Comparison of ENCODE assay signal across 23 cellular contexts in genomic region chr21:45331521-45332257, GRCh38. TPM values are rescaled to one million over a fixed set of nuclear protein-coding genes. Genes with fewer than 3 reads are reported as not detected.
A peak's percentile ranks its signal among the peaks of the same experiment; 100 is the strongest.
DNase-seq lines count a peak whose midpoint lies in the region; ATAC-seq, FAIRE-seq and TF ChIP-seq lines count a peak whose summit lies in the region.
"Had no signal": no experiment of that assay in that cellular context is flagged by ENCODE, and none has a peak within 500 bp of the region (broad histone marks: within the 10 kb centered on the region; RNA-seq: fewer than 3 reads in every experiment).

No MANE protein-coding gene starts in this region.

- DNase-seq in SK-N-SH (peak; percentile 70), HepG2 (ENCODE audit: low spot score) (no peak), sciatic nerve (ENCODE audit: low spot score) (peak; percentile 58), NCI-H1930 (lab: John Stamatoyannopoulos, UW) (no peak), putamen (ENCODE audit: low spot score) (no peak)
- DNase-seq: activated CD4-positive, alpha-beta T cell treated with anti-CD3 and anti-CD28 coated beads, Interleukin-2, amount 50 U/mL, for 48 hours; activated T-cell treated with anti-CD3 and anti-CD28 coated beads, Interleukin-2, amount 50 U/mL, for 4 hours; central memory CD4-positive, alpha-beta T cell; DMS 273 treated with DMSO at 0.1 percent for 48 hours; effector CD4-positive, alpha-beta T cell; GDM1; Kasumi-1; NCI-H1105; NCI-H82; PC-9; small intestine; testis had no signal

- H3K9me3 ChIP-seq in SK-N-SH (no peaks in the 10 kb centered on the region), HepG2 (ENCODE audit: low read length) (no peaks in the 10 kb centered on the region)
- H3K9me3 ChIP-seq: BLaER1 treated with 17β-estradiol and CSF1 and Interleukin-3, amounts not matched to agents 10 nM and 100 nM; testis had no signal

- POLR2A ChIA-PET in SK-N-SH (lab: Yijun Ruan, JAX) (no interaction called here), HepG2 (lab: Yijun Ruan, JAX) (no interaction called here)

- CTCF ChIA-PET in SK-N-SH (lab: Yijun Ruan, JAX) = interaction anchor here (0.6 kb wide), 1 partner anchor 101 kb away, joined by 3 read pairs; no protein-coding TSS in a partner anchor
- CTCF ChIA-PET in HepG2 (lab: Yijun Ruan, JAX; ENCODE audit: low intra/inter-chr PET ratio, low total read pairs) = no interaction called here

- peaks cover 9 to 21% of the 10 kb centered on the region in 2 experiments; a peak in 3 of 4 replicates for H3K4me1 ChIP-seq in SK-N-SH (ENCODE audit: control insufficient read depth in 1 of 2, insufficient read depth in 2 of 2, low read depth in 1 of 2, low read length in 1 of 2)
- H3K4me1 ChIP-seq in HepG2 (ENCODE audit: insufficient read depth, low read length) = peaks cover 74% of the 10 kb centered on the region

- ATAC-seq in SK-N-SH treated with all-trans-retinoic acid at 6 μM for 48 hours = no peak
- ATAC-seq in HepG2 = no peak
- ATAC-seq in sciatic nerve = no peak
- ATAC-seq in GM21360 (IDR thresholded peaks at IDR 0.05; ENCODE audit: unreplicated experiment) = no peak
- ATAC-seq: activated T-cell treated with anti-CD3 and anti-CD28 coated beads, Interleukin-2, amount 50 U/mL, for 4 hours had no signal

- 0 out of 2 replicates have a peak overlapping the region, but pooled peaks have one; percentile 62 for H3K9ac ChIP-seq in SK-N-SH
- H3K9ac ChIP-seq in HepG2 (ENCODE audit: insufficient read depth, low read depth, low read length) = no peak overlapping the region
- H3K9ac ChIP-seq: BLaER1 treated with 17β-estradiol and CSF1 and Interleukin-3, amounts not matched to agents 10 nM and 100 nM had no signal

- H2AFZ ChIP-seq in SK-N-SH (ENCODE audit: low read depth) (no peak overlapping the region), HepG2 (ENCODE audit: low read length) (no peak overlapping the region)
- H2AFZ ChIP-seq: PC-9 had no signal

- TF ChIP-seq CTCF in SK-N-SH (IDR thresholded peaks at IDR 0.05) = no peak
- no peak for TF ChIP-seq CTCF in VCaP (conservative IDR thresholded peaks at IDR 0.05)
- no peak for TF ChIP-seq CTCF in HepG2 (CRISPR knock-in tag; IDR thresholded peaks at IDR 0.05)

- WGBS in SK-N-SH (ENCODE audit: low lambda C conversion rate) = 80% methylated on average over 14 of the region's 22 CpGs
- 79% methylated on average over 21 of the region's 22 CpGs for WGBS in HepG2 (ENCODE audit: low lambda C conversion rate)

- H3K4me3 ChIP-seq in SK-N-SH (ENCODE audit: low read depth in 2 of 2, low read length in 1 of 2) = no peak overlapping the region
- no peak overlapping the region for H3K4me3 ChIP-seq in HepG2 (replicated peaks in 1 of 3; ENCODE audit: insufficient read depth in 1 of 3, low read depth in 2 of 3, low read length in 3 of 3)
- H3K4me3 ChIP-seq: BLaER1 treated with 17β-estradiol and CSF1 and Interleukin-3, amounts not matched to agents 10 nM and 100 nM; PC-9; testis had no signal

- in situ Hi-C loops in HepG2 (cut with HindIII; ENCODE audit: extremely low pct_ligation_motif_present, low pct_unique_long_range_greater_than_20kb) = no loop called here

- H3K4me2 ChIP-seq in SK-N-SH = no peak overlapping the region
- no peak overlapping the region for H3K4me2 ChIP-seq in HepG2 (ENCODE audit: low read depth, low read length)

- no peaks in the 10 kb centered on the region for H3K36me3 ChIP-seq in SK-N-SH (replicated peaks in 1 of 2; ENCODE audit: control insufficient read depth in 1 of 2, insufficient read depth in 2 of 2, low read length in 1 of 2)
- no peaks in the 10 kb centered on the region for H3K36me3 ChIP-seq in HepG2 (replicated peaks in 1 of 2; ENCODE audit: control insufficient read depth in 1 of 2, insufficient read depth in 2 of 2, low read length in 2 of 2)
- H3K36me3 ChIP-seq: BLaER1 treated with 17β-estradiol and CSF1 and Interleukin-3, amounts not matched to agents 10 nM and 100 nM had no signal

- H3K27ac ChIP-seq in SK-N-SH (ENCODE audit: low read depth in 2 of 2, low read length in 1 of 2) (peak overlapping the region in 1 of 2 experiments; percentile 94; a peak in 1 of 4 replicates), VCaP (peak overlapping the region; percentile 97), HepG2 (ENCODE audit: extremely low read length, insufficient read depth, low read length) (no peak overlapping the region)
- H3K27ac ChIP-seq: 22Rv1; BLaER1 treated with 17β-estradiol and CSF1 and Interleukin-3, amounts not matched to agents 10 nM and 100 nM; PC-9; testis had no signal

- TF ChIP-seq RAD21 in SK-N-SH (IDR thresholded peaks at IDR 0.05; ENCODE audit: low read length) (no peak), HepG2 (CRISPR knock-in tag; IDR thresholded peaks at IDR 0.05) (no peak)

- H3K9me2 ChIP-seq in SK-N-SH = no peaks in the 10 kb centered on the region

- H3K27me3 ChIP-seq in SK-N-SH (ENCODE audit: insufficient read depth) (no peaks in the 10 kb centered on the region), HepG2 (ENCODE audit: control insufficient read depth in 1 of 2, insufficient read depth in 2 of 2, low read length in 2 of 2) (no peaks in the 10 kb centered on the region)
- H3K27me3 ChIP-seq: testis had no signal

- FAIRE-seq in HepG2 (lab: Jason Lieb, UNC) = no peak
- FAIRE-seq: GM12891, small intestine had no signal

- BruUV-seq in HepG2 (replicated peaks; lab: Mats Ljungman, UMichigan) = no TSS peak

- TF ChIP-seq EP300 in SK-N-SH (IDR thresholded peaks at IDR 0.05; ENCODE audit: borderline replicate concordance in 1 of 2, low read depth in 1 of 2, low read length in 1 of 2) (no peak), HepG2 (IDR thresholded peaks at IDR 0.05; ENCODE audit: low read depth in 2 of 2, low read length in 2 of 2) (no peak), HepG2 (CRISPR knock-in tag; IDR thresholded peaks at IDR 0.05; ENCODE audit: borderline replicate concordance) (no peak)

- H4K20me1 ChIP-seq in SK-N-SH (ENCODE audit: insufficient read depth) (no peaks in the 10 kb centered on the region), HepG2 (ENCODE audit: insufficient read depth, low read length) (no peaks in the 10 kb centered on the region)

- intact Hi-C loops in HepG2 (cut with micrococcal nuclease; ENCODE audit: unreplicated experiment) = no loop called here
- intact Hi-C loops in sciatic nerve (cut with DNase I) = loop anchor here (5.0 kb wide), 1 partner anchor 594 kb away; no protein-coding TSS in a partner anchor

- no peak for TF ChIP-seq POLR2A in HepG2 (IDR thresholded peaks at IDR 0.05; ENCODE audit: insufficient read depth in 1 of 2, low read depth in 2 of 2, low read length in 2 of 2)

- H3K79me2 ChIP-seq in SK-N-SH (ENCODE audit: insufficient read depth) (no peaks in the 10 kb centered on the region), HepG2 (ENCODE audit: insufficient read depth, low read length) (no peaks in the 10 kb centered on the region)

- peaks cover 7% of the 10 kb centered on the region for H3F3A ChIP-seq in SK-N-SH (replicated peaks; ENCODE audit: insufficient read depth)

TF ChIP-seq in SK-N-SH treated with all-trans-retinoic acid at 6 μM for 48 hours, 23 proteins besides CTCF, POLR2A, EP300 and RAD21 (continues in another document):
- TF ChIP-seq GLIS3 (CRISPR knock-in tag; IDR thresholded peaks at IDR 0.05) (no peak), ESRRG (CRISPR knock-in tag; IDR thresholded peaks at IDR 0.05) (no peak)

TF ChIP-seq in HepG2, 621 proteins besides CTCF, POLR2A, EP300 and RAD21 (continues in another document):
- TF ChIP-seq ZNF512 (CRISPR knock-in tag; IDR thresholded peaks at IDR 0.05) = no peak
- no peak for TF ChIP-seq GATA4 (IDR thresholded peaks at IDR 0.05; ENCODE audit: borderline replicate concordance, low read depth)
- TF ChIP-seq REXO4 (CRISPR knock-in tag; IDR thresholded peaks at IDR 0.05; ENCODE audit: borderline replicate concordance) = no peak

RNA-seq across cellular contexts. Expression of gene POFUT2, which starts 44.0 kb away (rescaled TPM):
- polyA plus RNA-seq in SK-N-SH (2012; rRNA removed) (45.5 and 53.3 TPM in 2 replicates), HepG2 (2011; rRNA removed) (21.7 and 22.8 TPM in 2 replicates)
- polyA plus RNA-seq in SK-N-SH (2012; cell fraction: cytosol; rRNA removed) = 27.6 and 33.4 TPM in 2 replicates
- polyA plus RNA-seq in SK-N-SH (2012; cell fraction: nucleus; rRNA removed) = 208 and 214 TPM in 2 replicates
- total RNA-seq in HepG2 (2016; rRNA removed; fragmentation: Illumina TruSeq; extraction: Trizol) (9.8 and 24.0 TPM in 2 replicates), sciatic nerve (44.2 TPM)
- 2.9 and 4.1 TPM in 2 replicates for total RNA-seq in HepG2 (2016; cell fraction: cytosol; rRNA removed; fragmentation: Illumina TruSeq; extraction: Trizol; ENCODE audit: low read depth)
- total RNA-seq in HepG2 (2016; cell fraction: insoluble cytoplasmic fraction; rRNA removed; fragmentation: Illumina TruSeq; extraction: Trizol) = 8.5 and 20.1 TPM in 2 replicates
- total RNA-seq in HepG2 (2016; cell fraction: membrane; rRNA removed; fragmentation: Illumina TruSeq; extraction: Trizol) = 7.7 and 7.9 TPM in 2 replicates
- 29.0 and 30.4 TPM in 2 replicates for total RNA-seq in HepG2 (2016; cell fraction: nucleus; rRNA removed; fragmentation: Illumina TruSeq; extraction: Trizol)
- polyA plus RNA-seq in HepG2 (2011; cell fraction: cytosol; rRNA removed) = 14.9 and 16.0 TPM in 2 replicates
- polyA plus RNA-seq in HepG2 (2011; cell fraction: nucleus; rRNA removed) = 67.0 and 84.3 TPM in 2 replicates
- 25.3 and 34.5 TPM in 2 replicates for polyA plus RNA-seq in HepG2 (2012)
- 3.3 and 3.7 TPM in 2 replicates for polyA plus RNA-seq in HepG2 (2016; cell fraction: cytosol; fragmentation: Illumina TruSeq; extraction: Trizol; ENCODE audit: low read depth)
- polyA plus RNA-seq in HepG2 (2016; cell fraction: insoluble cytoplasmic fraction; fragmentation: Illumina TruSeq; extraction: Trizol; ENCODE audit: low read depth) = 7.8 and 10.0 TPM in 2 replicates
- 6.3 and 6.9 TPM in 2 replicates for polyA plus RNA-seq in HepG2 (2016; cell fraction: membrane; fragmentation: Illumina TruSeq; extraction: Trizol; ENCODE audit: low read depth)
- polyA plus RNA-seq in HepG2 (2016; cell fraction: nucleus; fragmentation: Illumina TruSeq; extraction: Trizol; ENCODE audit: insufficient read depth, low read depth) = 66.5 TPM in 2 replicates
- 10.4 and 14.1 TPM in 2 replicates for polyA minus RNA-seq in HepG2 (2011; rRNA and poly(A)+ RNA removed; ENCODE audit: low replicate concordance)
- polyA minus RNA-seq in HepG2 (2011; cell fraction: cytosol; rRNA and poly(A)+ RNA removed) = 8.6 and 9.1 TPM in 2 replicates
- 22.9 and 23.1 TPM in 2 replicates for polyA minus RNA-seq in HepG2 (2011; cell fraction: nucleus; rRNA and poly(A)+ RNA removed)

Comparison
In these comparisons a context has a peak if more than half of its experiments do, and no peak if none do; other contexts are left out.
1. DNase-seq: peak in SK-N-SH (single experiment) and sciatic nerve (single experiment); none in HepG2 (single experiment), NCI-H1930 (0 of 2) and putamen (single experiment).